12 cellular contexts compared by ENCODE assay signal in the genomic region with DNA sequence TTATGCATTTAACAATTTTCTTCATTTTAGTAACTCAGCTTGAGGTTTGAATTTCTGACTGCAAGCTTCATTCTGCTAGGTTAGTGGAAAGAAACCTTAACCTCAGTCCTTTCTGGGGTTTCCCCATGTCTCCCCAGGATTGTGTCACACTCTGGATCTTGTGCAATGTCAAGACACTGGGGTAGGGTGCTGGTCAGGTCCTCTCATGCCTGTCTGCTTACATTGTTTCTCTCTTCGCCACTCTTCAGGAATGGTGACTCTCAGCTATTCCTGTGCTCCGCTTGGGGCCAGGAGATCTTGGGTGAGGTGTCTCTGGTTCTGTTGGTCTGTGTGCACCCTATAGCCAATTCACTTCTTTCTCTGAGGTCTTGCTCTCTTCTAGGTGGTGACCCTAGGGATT. TPM values are rescaled to one million over a fixed set of nuclear protein-coding genes. Genes with fewer than 3 reads are reported as not detected.
DNase-seq lines count a peak whose midpoint lies in the region; TF ChIP-seq lines count a peak whose summit lies in the region.
"Had no signal": no experiment of that assay in that cellular context is flagged by ENCODE, and none has a peak within 500 bp of the region (broad histone marks: within the 10 kb centered on the region; RNA-seq: fewer than 3 reads in every experiment).

No MANE protein-coding gene starts in this region.

- intact Hi-C loops in activated T-helper 2 cell treated with anti-CD3 and anti-CD28 coated beads, Interferon-gamma antibody, Interleukin-2, Interleukin-4, amounts not matched to agents 10 μg/mL and 5 μg/mL and 100 μg/mL, durations not matched to agents 14 hours and 24 hours and 36 hours (cut with micrococcal nuclease) = loop anchor here (1.0 to 5.0 kb wide), 9 partner anchors 20 to 313 kb away; no protein-coding TSS in a partner anchor

- no peak overlapping the region for H3K14ac ChIP-seq in mesenchymal stem cell (ENCODE audit: low read length in 2 of 2)

- no peaks in the 10 kb centered on the region for H3K36me3 ChIP-seq in mesenchymal stem cell (ENCODE audit: control insufficient read depth in 1 of 2, insufficient read depth in 2 of 2, low read depth in 1 of 2, low read length in 2 of 2)

- H4K91ac ChIP-seq in mesenchymal stem cell (ENCODE audit: low read length) = no peak overlapping the region

- H3K4me1 ChIP-seq in mesenchymal stem cell (ENCODE audit: control insufficient read depth, insufficient read depth, low read depth, low read length) = no peaks in the 10 kb centered on the region

- H3K36me3 Mint-ChIP-seq in activated T-helper 2 cell treated with anti-CD3 and anti-CD28 coated beads, Interferon-gamma antibody, Interleukin-2, Interleukin-4, amounts not matched to agents 10 μg/mL and 5 μg/mL and 100 μg/mL, durations not matched to agents 14 hours and 24 hours and 36 hours (ENCODE audit: low read depth) = peaks cover 9% of the 10 kb centered on the region

- H2AFZ ChIP-seq in mesenchymal stem cell (ENCODE audit: low read depth, low read length) = no peak overlapping the region

- H3K4me3 ChIP-seq in HL-60 (replicated peaks; ENCODE audit: insufficient read depth, low read length) (no peak overlapping the region), mesenchymal stem cell (ENCODE audit: insufficient read depth in 1 of 2, low read depth in 1 of 2, low read length in 2 of 2) (no peak overlapping the region)

- peak overlapping the region; percentile 81 for H3K27ac Mint-ChIP-seq in activated T-helper 2 cell treated with anti-CD3 and anti-CD28 coated beads, Interferon-gamma antibody, Interleukin-2, Interleukin-4, amounts not matched to agents 10 μg/mL and 5 μg/mL and 100 μg/mL, durations not matched to agents 14 hours and 24 hours and 36 hours

- 83% methylated on average over 2 of the region's 2 CpGs for WGBS in mesenchymal stem cell

- no peaks in the 10 kb centered on the region for H3K9me3 ChIP-seq in mesenchymal stem cell (ENCODE audit: control insufficient read depth, low read length)

- H3K4me2 ChIP-seq in mesenchymal stem cell (ENCODE audit: low read length, poor library complexity, severe bottlenecking) = no peak overlapping the region

- H3K27ac ChIP-seq in HL-60 (replicated peaks) (peak overlapping the region; percentile 39), mesenchymal stem cell (ENCODE audit: low read length, poor library complexity, severe bottlenecking) (no peak overlapping the region)

- no peak overlapping the region for H2BK15ac ChIP-seq in mesenchymal stem cell (ENCODE audit: low read depth, poor library complexity, severe bottlenecking)

- no peak overlapping the region for H3K23ac ChIP-seq in mesenchymal stem cell (ENCODE audit: low read length in 2 of 2)

- H3K4me1 Mint-ChIP-seq in activated T-helper 2 cell treated with anti-CD3 and anti-CD28 coated beads, Interferon-gamma antibody, Interleukin-2, Interleukin-4, amounts not matched to agents 10 μg/mL and 5 μg/mL and 100 μg/mL, durations not matched to agents 14 hours and 24 hours and 36 hours (ENCODE audit: low read depth) = peaks cover 76% of the 10 kb centered on the region

- TF ChIP-seq CTCF in HL-60 (IDR thresholded peaks at IDR 0.05; ENCODE audit: insufficient read depth, low read length) = no peak

- H3K27me3 ChIP-seq in HL-60 (ENCODE audit: insufficient read depth, poor library complexity, severe bottlenecking) = no peaks in the 10 kb centered on the region
- H3K27me3 ChIP-seq in mesenchymal stem cell (ENCODE audit: control insufficient read depth in 1 of 2, insufficient read depth in 1 of 2, low read length in 2 of 2) = peaks cover 0 to 4% of the 10 kb centered on the region in 2 experiments

- no peak overlapping the region for H2BK5ac ChIP-seq in mesenchymal stem cell (ENCODE audit: low read depth, low read length, poor library complexity, severe bottlenecking)

- H3K4me3 Mint-ChIP-seq in activated T-helper 2 cell treated with anti-CD3 and anti-CD28 coated beads, Interferon-gamma antibody, Interleukin-2, Interleukin-4, amounts not matched to agents 10 μg/mL and 5 μg/mL and 100 μg/mL, durations not matched to agents 14 hours and 24 hours and 36 hours (ENCODE audit: low read depth) = no peak overlapping the region

- DNase-seq in CD1c-positive myeloid dendritic cell (ENCODE audit: extremely low spot score) (peak; percentile 69), HL-60 (ENCODE audit: low read depth in 1 of 2, low spot score in 1 of 2) (peak; percentile 76 to 87), medulla oblongata (ENCODE audit: extremely low spot score) (peak; percentile 69), NCI-H1417 (lab: John Stamatoyannopoulos, UW) (no peak), mesenchymal stem cell (no peak), RKO (ENCODE audit: low spot score) (no peak), nucleus accumbens (lab: John Stamatoyannopoulos, UW) (no peak)
- DNase-seq in activated T-helper 2 cell treated with anti-CD3 and anti-CD28 coated beads, Interferon-gamma antibody, Interleukin-2, Interleukin-4, amounts not matched to agents 10 μg/mL and 5 μg/mL and 100 μg/mL, durations not matched to agents 14 hours and 24 hours and 36 hours (ENCODE audit: low spot score) = peak; percentile 53
- DNase-seq: central memory CD4-positive, alpha-beta T cell; RPMI8226 had no signal

- no peak overlapping the region for H2AK5ac ChIP-seq in mesenchymal stem cell (ENCODE audit: low read length, severe bottlenecking)

- no peaks in the 10 kb centered on the region for H3K27me3 Mint-ChIP-seq in activated T-helper 2 cell treated with anti-CD3 and anti-CD28 coated beads, Interferon-gamma antibody, Interleukin-2, Interleukin-4, amounts not matched to agents 10 μg/mL and 5 μg/mL and 100 μg/mL, durations not matched to agents 14 hours and 24 hours and 36 hours (ENCODE audit: low read depth)

- no peak overlapping the region for H2BK120ac ChIP-seq in mesenchymal stem cell (ENCODE audit: low read depth, low read length)

- H2BK12ac ChIP-seq in mesenchymal stem cell (ENCODE audit: low read length in 2 of 2) = no peak overlapping the region

- H3K9ac ChIP-seq in mesenchymal stem cell (ENCODE audit: low read length) = no peak overlapping the region

- H3K4ac ChIP-seq in mesenchymal stem cell (ENCODE audit: low read depth in 1 of 2, low read length in 2 of 2) = no peak overlapping the region

- peaks cover 4% of the 10 kb centered on the region for H3K9me3 Mint-ChIP-seq in activated T-helper 2 cell treated with anti-CD3 and anti-CD28 coated beads, Interferon-gamma antibody, Interleukin-2, Interleukin-4, amounts not matched to agents 10 μg/mL and 5 μg/mL and 100 μg/mL, durations not matched to agents 14 hours and 24 hours and 36 hours

- H4K8ac ChIP-seq in mesenchymal stem cell (ENCODE audit: low read length) = no peak overlapping the region

- no peaks in the 10 kb centered on the region for H3K79me1 ChIP-seq in mesenchymal stem cell (replicated peaks; ENCODE audit: low read length, poor library complexity, severe bottlenecking)

- H3K18ac ChIP-seq in mesenchymal stem cell (ENCODE audit: low read depth in 1 of 2, low read length in 2 of 2) = no peak overlapping the region

RNA-seq across cellular contexts. Expression of a gene that starts 23.9 kb away (rescaled TPM):
- 166 and 180 TPM in 2 replicates for total RNA-seq in activated T-helper 2 cell treated with anti-CD3 and anti-CD28 coated beads, Interferon-gamma antibody, Interleukin-2, Interleukin-4, amounts not matched to agents 10 μg/mL and 5 μg/mL and 100 μg/mL, durations not matched to agents 14 hours and 24 hours and 36 hours
- polyA plus RNA-seq in mesenchymal stem cell (2013, experiment 1 of 2) = not detected
- polyA plus RNA-seq in mesenchymal stem cell (2013, experiment 2 of 2) = not detected
- total RNA-seq: frontal cortex, posterior vena cava had no signal

RNA-seq across cellular contexts. Expression of a gene that starts 45.1 kb away (rescaled TPM):
- total RNA-seq in activated T-helper 2 cell treated with anti-CD3 and anti-CD28 coated beads, Interferon-gamma antibody, Interleukin-2, Interleukin-4, amounts not matched to agents 10 μg/mL and 5 μg/mL and 100 μg/mL, durations not matched to agents 14 hours and 24 hours and 36 hours = 76.2 and 78.7 TPM in 2 replicates
- polyA plus RNA-seq in mesenchymal stem cell (2013, experiment 1 of 2) = not detected
- not detected for polyA plus RNA-seq in mesenchymal stem cell (2013, experiment 2 of 2)
- total RNA-seq: frontal cortex had no signal

Comparison
In these comparisons a context has a peak if more than half of its experiments do, and no peak if none do; other contexts are left out.
1. DNase-seq: peak in CD1c-positive myeloid dendritic cell (single experiment), HL-60 (2 of 2), activated T-helper 2 cell treated with anti-CD3 and anti-CD28 coated beads, Interferon-gamma antibody, Interleukin-2, Interleukin-4, amounts not matched to agents 10 μg/mL and 5 μg/mL and 100 μg/mL, durations not matched to agents 14 hours and 24 hours and 36 hours (single experiment) and medulla oblongata (single experiment); none in NCI-H1417 (0 of 3), mesenchymal stem cell (single experiment), RKO (single experiment) and nucleus accumbens (0 of 56).